ENCODE assay signal across 15 cellular contexts in the genomic region with DNA sequence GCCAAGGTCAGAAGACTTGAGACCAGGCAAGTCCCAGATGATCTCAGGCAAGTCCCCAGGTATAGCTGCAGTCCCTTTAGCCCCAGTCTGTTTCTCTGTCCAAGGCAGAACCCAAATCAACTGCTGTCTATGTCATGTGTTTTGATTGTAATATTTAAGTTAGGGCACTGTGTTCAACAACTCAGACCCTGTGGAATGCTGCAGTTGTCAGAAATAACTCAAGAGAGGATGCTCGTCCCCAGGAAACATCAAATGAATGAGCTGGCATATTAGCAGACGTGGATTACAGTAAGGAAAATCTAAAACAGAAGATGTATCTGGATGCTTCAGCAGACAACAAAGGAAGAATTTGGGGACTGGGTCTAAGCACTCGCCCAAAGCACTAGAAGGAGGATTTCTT.
DNase-seq lines count a peak whose midpoint lies in the region; ATAC-seq and TF ChIP-seq lines count a peak whose summit lies in the region.
"Had no signal": no experiment of that assay in that cellular context is flagged by ENCODE, and none has a peak within 500 bp of the region (broad histone marks: within the 10 kb centered on the region; RNA-seq: fewer than 3 reads in every experiment).

No MANE protein-coding gene starts in this region.

- peaks cover 19 to 31% of the 10 kb centered on the region in 2 donors for H3K27me3 Mint-ChIP-seq in natural killer cell treated with Interleukin-12 subunit alpha and Interleukin-12 subunit beta and Interleukin-15 and Interleukin-18, amount 100 ng/mL, for 72 hours

- TF ChIP-seq CTCF in heart left ventricle (IDR thresholded peaks at IDR 0.05) (no peak), spleen (IDR thresholded peaks at IDR 0.05 in 8 of 11, conservative IDR thresholded peaks at IDR 0.05 in 3 of 11) (no peak)

- no peak for ATAC-seq in heart left ventricle
- no peak for ATAC-seq in natural killer cell treated with Interleukin-12 subunit alpha and Interleukin-12 subunit beta and Interleukin-15 and Interleukin-18, amount 100 ng/mL, for 72 hours
- ATAC-seq: activated CD8-positive, alpha-beta memory T cell treated with anti-CD3 and anti-CD28 coated beads, Interleukin-2, amount 10 ng/mL, durations not matched to agents 7 days and 5 days; activated naive CD4-positive, alpha-beta T cell treated with anti-CD3 and anti-CD28 coated beads, Interleukin-2, amount 50 U/mL, for 72 hours had no signal

- H3K27me3 ChIP-seq in heart left ventricle (peaks cover 0 to 6% (median 0%) of the 10 kb centered on the region in 9 donors), spleen (replicated peaks in 1 of 7) (no peaks in the 10 kb centered on the region)

- 40 to 55% (median 43%) methylated on average over 3 of the region's 3 CpGs for WGBS in heart left ventricle, 4 donors
- WGBS in spleen, 5 donors, result 67 to 84% (median 73%) methylated on average over 3 of the region's 3 CpGs

- TF ChIP-seq POLR2A in heart left ventricle (IDR thresholded peaks at IDR 0.05), result no peak
- no peak for TF ChIP-seq POLR2A in spleen (IDR thresholded peaks at IDR 0.05)

- H3K27ac ChIP-seq in heart left ventricle (peak overlapping the region in 10 of 12 donors; percentile 64 to 88 (median 80)), spleen (peak overlapping the region in 6 of 8 donors; percentile 47 to 87 (median 78))
- H3K27ac ChIP-seq: 22Rv1, coronary artery, tibial artery had no signal

- H3K4me1 ChIP-seq in heart left ventricle (peaks cover 0 to 61% (median 42%) of the 10 kb centered on the region in 12 donors), spleen (peaks cover 11 to 100% (median 61%) of the 10 kb centered on the region in 6 donors)
- H3K4me1 ChIP-seq: tibial artery had no signal

- H3K9me3 ChIP-seq in heart left ventricle, result peaks cover 0 to 3% (median 0%) of the 10 kb centered on the region in 12 donors
- no peaks in the 10 kb centered on the region for H3K9me3 ChIP-seq in spleen
- H3K9me3 ChIP-seq: tibial artery had no signal

- intact Hi-C loops in heart left ventricle (cut with DNase I), result loop anchor here in 1 of 10 donors (5.0 kb wide), 1 partner anchor 41 kb away; no protein-coding TSS in a partner anchor
- intact Hi-C loops in cardiac septum (cut with DNase I), result no loop called here
- intact Hi-C loops in spleen (cut with DNase I; ENCODE audit: low total_unique reads), result no loop called here

- DNase-seq in heart left ventricle (no peak), cardiac septum (ENCODE audit: low spot score) (no peak), amniotic epithelial cell (ENCODE audit: low read depth) (peak; percentile 39), hepatic stellate cell (ENCODE audit: low spot score) (peak; percentile 84), spleen (no peak), T-helper 1 cell (no peak), MV-4-11 (lab: John Stamatoyannopoulos, UW) (no peak)
- no peak for DNase-seq in natural killer cell treated with Interleukin-12 subunit alpha and Interleukin-12 subunit beta and Interleukin-15 and Interleukin-18, amount 100 ng/mL, for 72 hours (ENCODE audit: low spot score)
- DNase-seq: activated CD8-positive, alpha-beta memory T cell treated with anti-CD3 and anti-CD28 coated beads, Interleukin-2, amount 10 ng/mL, durations not matched to agents 7 days and 5 days; NCI-H2081 treated with DMSO at 0.1 percent for 48 hours; SIG-M5; tibial artery had no signal

- no peak overlapping the region for H3K27ac Mint-ChIP-seq in natural killer cell treated with Interleukin-12 subunit alpha and Interleukin-12 subunit beta and Interleukin-15 and Interleukin-18, amount 100 ng/mL, for 72 hours
- H3K27ac Mint-ChIP-seq: activated CD8-positive, alpha-beta memory T cell treated with anti-CD3 and anti-CD28 coated beads, Interleukin-2, amount 10 ng/mL, durations not matched to agents 7 days and 5 days; activated naive CD4-positive, alpha-beta T cell treated with anti-CD3 and anti-CD28 coated beads, Interleukin-2, amount 50 U/mL, for 72 hours had no signal

- H3K36me3 Mint-ChIP-seq in natural killer cell treated with Interleukin-12 subunit alpha and Interleukin-12 subunit beta and Interleukin-15 and Interleukin-18, amount 100 ng/mL, for 72 hours, result no peaks in the 10 kb centered on the region
- H3K36me3 Mint-ChIP-seq: activated CD8-positive, alpha-beta memory T cell treated with anti-CD3 and anti-CD28 coated beads, Interleukin-2, amount 10 ng/mL, durations not matched to agents 7 days and 5 days; activated naive CD4-positive, alpha-beta T cell treated with anti-CD3 and anti-CD28 coated beads, Interleukin-2, amount 50 U/mL, for 72 hours had no signal

- no peak overlapping the region for H3K4me3 Mint-ChIP-seq in natural killer cell treated with Interleukin-12 subunit alpha and Interleukin-12 subunit beta and Interleukin-15 and Interleukin-18, amount 100 ng/mL, for 72 hours
- H3K4me3 Mint-ChIP-seq: activated CD8-positive, alpha-beta memory T cell treated with anti-CD3 and anti-CD28 coated beads, Interleukin-2, amount 10 ng/mL, durations not matched to agents 7 days and 5 days had no signal

- H3K4me1 Mint-ChIP-seq in natural killer cell treated with Interleukin-12 subunit alpha and Interleukin-12 subunit beta and Interleukin-15 and Interleukin-18, amount 100 ng/mL, for 72 hours (ENCODE audit: low read depth in 2 of 2), result peaks cover 28 to 33% of the 10 kb centered on the region in 2 donors
- H3K4me1 Mint-ChIP-seq: activated CD8-positive, alpha-beta memory T cell treated with anti-CD3 and anti-CD28 coated beads, Interleukin-2, amount 10 ng/mL, durations not matched to agents 7 days and 5 days had no signal

- H3K36me3 ChIP-seq in heart left ventricle (no peaks in the 10 kb centered on the region), spleen (peaks cover 0 to 4% (median 0%) of the 10 kb centered on the region in 6 donors)
- H3K36me3 ChIP-seq: tibial artery had no signal

- peak overlapping the region in 1 of 12 donors; percentile 18 for H3K4me3 ChIP-seq in heart left ventricle
- H3K4me3 ChIP-seq in spleen, result no peak overlapping the region
- H3K4me3 ChIP-seq: coronary artery, tibial artery had no signal

- H3K9me3 Mint-ChIP-seq in natural killer cell treated with Interleukin-12 subunit alpha and Interleukin-12 subunit beta and Interleukin-15 and Interleukin-18, amount 100 ng/mL, for 72 hours, result no peaks in the 10 kb centered on the region
- H3K9me3 Mint-ChIP-seq: activated naive CD4-positive, alpha-beta T cell treated with anti-CD3 and anti-CD28 coated beads, Interleukin-2, amount 50 U/mL, for 72 hours had no signal

Comparison
In these comparisons a context has a peak if more than half of its experiments do, and no peak if none do; other contexts are left out.
1. DNase-seq: peak in amniotic epithelial cell (single experiment) and hepatic stellate cell (single experiment); none in heart left ventricle (0 of 5), cardiac septum (single experiment), spleen (single experiment), T-helper 1 cell (0 of 5), MV-4-11 (single experiment) and natural killer cell treated with Interleukin-12 subunit alpha and Interleukin-12 subunit beta and Interleukin-15 and Interleukin-18, amount 100 ng/mL, for 72 hours (single experiment).